In genomic region chr1:198064181-198064580, GRCh38 we compare ENCODE assay signal across 1 cellular context.
TF ChIP-seq lines count a peak whose summit lies in the region.

No MANE protein-coding gene starts in this region.

TF ChIP-seq in GM23338, 12 proteins besides CTCF, POLR2A, EP300 and RAD21 (continued from another document):
- TF ChIP-seq ZNF462 (CRISPR knock-in tag; IDR thresholded peaks at IDR 0.05) (no peak), CREB1 (CRISPR knock-in tag; IDR thresholded peaks at IDR 0.05; ENCODE audit: low read depth) (no peak), REST (IDR thresholded peaks at IDR 0.05; ENCODE audit: unreplicated experiment) (no peak)
- TF ChIP-seq, protein P1, sequence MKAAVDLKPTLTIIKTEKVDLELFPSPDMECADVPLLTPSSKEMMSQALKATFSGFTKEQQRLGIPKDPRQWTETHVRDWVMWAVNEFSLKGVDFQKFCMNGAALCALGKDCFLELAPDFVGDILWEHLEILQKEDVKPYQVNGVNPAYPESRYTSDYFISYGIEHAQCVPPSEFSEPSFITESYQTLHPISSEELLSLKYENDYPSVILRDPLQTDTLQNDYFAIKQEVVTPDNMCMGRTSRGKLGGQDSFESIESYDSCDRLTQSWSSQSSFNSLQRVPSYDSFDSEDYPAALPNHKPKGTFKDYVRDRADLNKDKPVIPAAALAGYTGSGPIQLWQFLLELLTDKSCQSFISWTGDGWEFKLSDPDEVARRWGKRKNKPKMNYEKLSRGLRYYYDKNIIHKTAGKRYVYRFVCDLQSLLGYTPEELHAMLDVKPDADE (IDR thresholded peaks at IDR 0.05) = no peak
